Comparison of ENCODE assay signal across 28 cellular contexts in genomic region chr1:88150330-88150729, GRCh38.
DNase-seq lines count a peak whose midpoint lies in the region; ATAC-seq, FAIRE-seq and TF ChIP-seq lines count a peak whose summit lies in the region.
"Had no signal": no experiment of that assay in that cellular context is flagged by ENCODE, and none has a peak within 500 bp of the region (broad histone marks: within the 10 kb centered on the region; RNA-seq: fewer than 3 reads in every experiment).

No MANE protein-coding gene starts in this region.

- CTCF ChIA-PET in OCI-LY7 (lab: Charles Lee; ENCODE audit: unreplicated experiment), result no interaction called here

- POLR2A ChIA-PET in OCI-LY7 (lab: Charles Lee), result interaction anchor here (1.8 kb wide), 1 partner anchor 17 kb away, joined by 4 read pairs; no protein-coding TSS in a partner anchor

- no peak overlapping the region for H3K4me3 Mint-ChIP-seq in activated CD4-positive, alpha-beta T cell treated with anti-CD3 and anti-CD28 coated beads, Interleukin-2, amount 10 ng/mL, durations not matched to agents 24 days and 14 days
- H3K4me3 Mint-ChIP-seq: activated B cell treated with CpG ODN at 0.5 μM for 24 hours; activated CD4-positive, alpha-beta memory T cell treated with anti-CD3 and anti-CD28 coated beads for 36 hours; activated naive CD8-positive, alpha-beta T cell treated with anti-CD3 and anti-CD28 coated beads, Interleukin-2, amount 50 U/mL, for 24 hours; brain; CD4-positive, CD25-positive, alpha-beta regulatory T cell; nephron had no signal

- intact Hi-C loops in OCI-LY7 (cut with micrococcal nuclease; ENCODE audit: unreplicated experiment), result no loop called here
- intact Hi-C loops in activated CD4-positive, alpha-beta T cell treated with anti-CD3 and anti-CD28 coated beads, Interleukin-2, amount 10 ng/mL, durations not matched to agents 24 days and 14 days (cut with micrococcal nuclease), result no loop called here

- H3K4me3 ChIP-seq in epithelial cell of proximal tubule (ENCODE audit: low read depth, low read length) (no peak overlapping the region), OCI-LY7 (ENCODE audit: low read depth, low read length, poor library complexity, severe bottlenecking) (no peak overlapping the region)
- H3K4me3 ChIP-seq: K562, MG63, ovary, sigmoid colon had no signal

- H2AFZ ChIP-seq in OCI-LY7 (ENCODE audit: low read length), result no peak overlapping the region

- H3K79me2 ChIP-seq in OCI-LY7 (ENCODE audit: insufficient read depth, low read depth, low read length), result no peaks in the 10 kb centered on the region

- no TSS peak for BruUV-seq in OCI-LY7 (replicated peaks; lab: Mats Ljungman, UMichigan)

- ATAC-seq in GM19397 (IDR thresholded peaks at IDR 0.05; ENCODE audit: unreplicated experiment) (peak; percentile 66), HG03060 (IDR thresholded peaks at IDR 0.05; ENCODE audit: low read depth, unreplicated experiment) (peak; percentile 48), GM21526 (IDR thresholded peaks at IDR 0.05; ENCODE audit: low FRiP score, unreplicated experiment) (no peak)
- ATAC-seq: activated naive CD8-positive, alpha-beta T cell treated with anti-CD3 and anti-CD28 coated beads, Interleukin-2, amount 50 U/mL, for 24 hours; K562 had no signal

- no peak overlapping the region for H3K4me2 ChIP-seq in OCI-LY7 (ENCODE audit: low read length)

- H3K9me2 ChIP-seq in OCI-LY7 (ENCODE audit: insufficient read depth, low read length), result no peaks in the 10 kb centered on the region

- no peaks in the 10 kb centered on the region for H3K36me3 Mint-ChIP-seq in activated CD4-positive, alpha-beta T cell treated with anti-CD3 and anti-CD28 coated beads, Interleukin-2, amount 10 ng/mL, durations not matched to agents 24 days and 14 days (ENCODE audit: low read depth)
- H3K36me3 Mint-ChIP-seq: activated CD4-positive, alpha-beta memory T cell treated with anti-CD3 and anti-CD28 coated beads for 36 hours; brain; CD4-positive, CD25-positive, alpha-beta regulatory T cell had no signal

- no peaks in the 10 kb centered on the region for H4K20me1 ChIP-seq in OCI-LY7 (ENCODE audit: insufficient read depth, low read length)

- H3K27me3 Mint-ChIP-seq in activated CD4-positive, alpha-beta T cell treated with anti-CD3 and anti-CD28 coated beads, Interleukin-2, amount 10 ng/mL, durations not matched to agents 24 days and 14 days, result no peaks in the 10 kb centered on the region
- H3K27me3 Mint-ChIP-seq: CD4-positive, CD25-positive, alpha-beta regulatory T cell had no signal

- H3K4me1 ChIP-seq in OCI-LY7 (ENCODE audit: insufficient read depth, low read length, poor library complexity, severe bottlenecking), result no peaks in the 10 kb centered on the region
- H3K4me1 ChIP-seq: sigmoid colon had no signal

- no peaks in the 10 kb centered on the region for H3K4me1 Mint-ChIP-seq in activated CD4-positive, alpha-beta T cell treated with anti-CD3 and anti-CD28 coated beads, Interleukin-2, amount 10 ng/mL, durations not matched to agents 24 days and 14 days
- H3K4me1 Mint-ChIP-seq: activated B cell treated with CpG ODN at 0.5 μM for 24 hours; activated naive CD8-positive, alpha-beta T cell treated with anti-CD3 and anti-CD28 coated beads, Interleukin-2, amount 50 U/mL, for 24 hours; brain; CD4-positive, CD25-positive, alpha-beta regulatory T cell; nephron had no signal

- no peaks in the 10 kb centered on the region for H3K9me3 ChIP-seq in OCI-LY7 (ENCODE audit: low read length)
- H3K9me3 ChIP-seq: MG63, ovary, sigmoid colon had no signal

- H3K36me3 ChIP-seq in OCI-LY7 (ENCODE audit: insufficient read depth, low read length), result no peaks in the 10 kb centered on the region
- H3K36me3 ChIP-seq: MG63, ovary, sigmoid colon had no signal

- H3K27ac ChIP-seq in OCI-LY7 (ENCODE audit: low read depth, low read length, poor library complexity, severe bottlenecking), result no peak overlapping the region
- H3K27ac ChIP-seq: ovary, sigmoid colon had no signal

- FAIRE-seq in GM18507 (lab: Jason Lieb, UNC), result peak; percentile 76
- FAIRE-seq: islet of Langerhans, K562 had no signal

- no peaks in the 10 kb centered on the region for H3K9me3 Mint-ChIP-seq in activated CD4-positive, alpha-beta T cell treated with anti-CD3 and anti-CD28 coated beads, Interleukin-2, amount 10 ng/mL, durations not matched to agents 24 days and 14 days
- H3K9me3 Mint-ChIP-seq: activated B cell treated with CpG ODN at 0.5 μM for 24 hours; activated CD4-positive, alpha-beta memory T cell treated with anti-CD3 and anti-CD28 coated beads for 36 hours; activated naive CD8-positive, alpha-beta T cell treated with anti-CD3 and anti-CD28 coated beads, Interleukin-2, amount 50 U/mL, for 24 hours; brain; nephron had no signal

- TF ChIP-seq CTCF in epithelial cell of proximal tubule (conservative IDR thresholded peaks at IDR 0.05; ENCODE audit: low read depth, low read length), result no peak
- no peak for TF ChIP-seq CTCF in OCI-LY7 (conservative IDR thresholded peaks at IDR 0.05; ENCODE audit: low read length)

- no peak for DNase-seq in GM18507 (ENCODE audit: extremely low spot score, insufficient read length, low read depth)
- DNase-seq in epithelial cell of proximal tubule (ENCODE audit: low read depth), result peak; percentile 38
- no peak for DNase-seq in NOMO-1 treated with dmso at 0.1 percent for 144 hours (lab: John Stamatoyannopoulos, UW; ENCODE audit: unreplicated experiment)
- no peak for DNase-seq in OCI-LY7 (ENCODE audit: low spot score)
- no peak for DNase-seq in activated CD4-positive, alpha-beta T cell treated with anti-CD3 and anti-CD28 coated beads, Interleukin-2, amount 10 ng/mL, durations not matched to agents 24 days and 14 days
- DNase-seq: activated B cell treated with CpG ODN at 0.5 μM for 24 hours; activated CD4-positive, alpha-beta memory T cell treated with anti-CD3 and anti-CD28 coated beads for 36 hours; activated effector memory CD4-positive, alpha-beta T cell treated with anti-CD3 and anti-CD28 coated beads, Interleukin-2, amount 50 U/mL, for 16 hours; activated naive CD8-positive, alpha-beta T cell treated with anti-CD3 and anti-CD28 coated beads, Interleukin-2, amount 50 U/mL, for 24 hours; CD4-positive, CD25-positive, alpha-beta regulatory T cell; DMS153; effector CD4-positive, alpha-beta T cell; foreskin melanocyte; hypothalamus; MG63; NCI-H1436 treated with DMSO at 0.1 percent for 48 hours; NCI-H526 treated with DMSO at 0.1 percent for 48 hours; ovary; sigmoid colon; substantia nigra; T-helper 9 cell had no signal

- no peak overlapping the region for H3K27ac Mint-ChIP-seq in activated CD4-positive, alpha-beta T cell treated with anti-CD3 and anti-CD28 coated beads, Interleukin-2, amount 10 ng/mL, durations not matched to agents 24 days and 14 days
- H3K27ac Mint-ChIP-seq: activated B cell treated with CpG ODN at 0.5 μM for 24 hours; activated CD4-positive, alpha-beta memory T cell treated with anti-CD3 and anti-CD28 coated beads for 36 hours; activated naive CD8-positive, alpha-beta T cell treated with anti-CD3 and anti-CD28 coated beads, Interleukin-2, amount 50 U/mL, for 24 hours; brain; CD4-positive, CD25-positive, alpha-beta regulatory T cell had no signal
